In the genomic region with DNA sequence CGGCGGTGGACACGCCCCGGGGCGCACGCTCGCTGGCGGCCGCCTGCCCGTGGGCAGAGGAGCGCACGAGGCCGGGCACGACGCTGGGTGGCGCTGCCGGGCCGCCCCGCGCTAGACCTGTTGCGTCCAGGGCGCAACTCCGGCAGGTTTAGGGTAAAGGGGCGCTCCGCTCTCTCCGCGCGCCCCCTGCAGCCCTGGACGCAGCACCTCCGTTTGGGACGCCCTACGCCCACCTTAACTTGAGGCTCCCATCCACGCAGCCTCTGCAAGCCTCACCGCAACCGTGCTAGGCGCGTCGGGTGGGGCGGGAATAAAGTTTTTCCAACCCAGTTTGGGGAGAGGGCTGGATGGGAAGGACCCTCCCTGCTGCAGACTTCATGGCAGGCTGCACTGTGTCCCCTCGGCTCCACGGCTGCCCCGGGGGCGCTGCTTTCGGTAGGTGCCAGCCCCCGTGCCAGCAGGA, we compare ENCODE assay signal across 9 cellular contexts. TPM values are rescaled to one million over a fixed set of nuclear protein-coding genes. Genes with fewer than 3 reads are reported as not detected.
DNase-seq lines count a peak whose midpoint lies in the region; ATAC-seq and TF ChIP-seq lines count a peak whose summit lies in the region.
"Had no signal": no experiment of that assay in that cellular context is flagged by ENCODE, and none has a peak within 500 bp of the region (broad histone marks: within the 10 kb centered on the region; RNA-seq: fewer than 3 reads in every experiment).

No MANE protein-coding gene starts in this region.

- WGBS in heart right ventricle, 2 donors, result 0 to 1% methylated on average over 45 of the region's 45 CpGs

- H3K4me3 ChIP-seq in heart right ventricle, result peak overlapping the region; percentile 45 to 64 (median 58)

- H3K27me3 Mint-ChIP-seq in HFFc6 (ENCODE audit: insufficient read depth), result peaks cover 25% of the 10 kb centered on the region
- H3K27me3 Mint-ChIP-seq in activated naive CD8-positive, alpha-beta T cell treated with anti-CD3 and anti-CD28 coated beads, Interleukin-2, amount 10 ng/mL, durations not matched to agents 7 days and 5 days, result peaks cover 21% of the 10 kb centered on the region

- intact Hi-C loops in heart right ventricle (cut with DNase I) (loop anchor here in 7 of 10 donors (2.0 to 10.0 kb wide), 9 partner anchors 53 to 335 kb away; partner anchors contain the start of gene ITPRIPL2 (in 2 of the 7)), posterior vena cava (cut with DNase I) (loop anchor here (10.0 kb wide), 2 partner anchors 73 to 207 kb away; no protein-coding TSS in a partner anchor)

- H3K9me3 Mint-ChIP-seq in HFFc6, result peaks cover 5% of the 10 kb centered on the region; the same call in 1 of the 2 replicates
- no peaks in the 10 kb centered on the region for H3K9me3 Mint-ChIP-seq in activated naive CD8-positive, alpha-beta T cell treated with anti-CD3 and anti-CD28 coated beads, Interleukin-2, amount 10 ng/mL, durations not matched to agents 7 days and 5 days

- H3K27ac ChIP-seq in heart right ventricle, result peak overlapping the region in 5 of 10 donors; percentile 54 to 71 (median 66)

- no peaks in the 10 kb centered on the region for H3K36me3 Mint-ChIP-seq in HFFc6 (ENCODE audit: low read depth)
- no peaks in the 10 kb centered on the region for H3K36me3 Mint-ChIP-seq in activated naive CD8-positive, alpha-beta T cell treated with anti-CD3 and anti-CD28 coated beads, Interleukin-2, amount 10 ng/mL, durations not matched to agents 7 days and 5 days
- H3K36me3 Mint-ChIP-seq: activated naive CD8-positive, alpha-beta T cell had no signal

- H3K36me3 ChIP-seq in heart right ventricle, result no peaks in the 10 kb centered on the region

- DNase-seq in Daoy (ENCODE audit: low read depth), result peak; percentile 86
- DNase-seq in HFFc6, result peak; percentile 28
- DNase-seq in NCI-H345 treated with DMSO at 0.1 percent for 48 hours (lab: John Stamatoyannopoulos, UW; ENCODE audit: unreplicated experiment), result peak; percentile 79
- peak; percentile 58 for DNase-seq in activated naive CD8-positive, alpha-beta T cell treated with anti-CD3 and anti-CD28 coated beads, Interleukin-2, amount 10 ng/mL, durations not matched to agents 7 days and 5 days
- DNase-seq in heart right ventricle, result peak; percentile 50 to 77
- peak; percentile 88 for DNase-seq in posterior vena cava (ENCODE audit: low spot score)

- no peak overlapping the region; the same call in 1 of the 2 replicates for H3K4me3 Mint-ChIP-seq in HFFc6
- H3K4me3 Mint-ChIP-seq in activated naive CD8-positive, alpha-beta T cell treated with anti-CD3 and anti-CD28 coated beads, Interleukin-2, amount 10 ng/mL, durations not matched to agents 7 days and 5 days, result no peak overlapping the region
- H3K4me3 Mint-ChIP-seq: activated naive CD8-positive, alpha-beta T cell had no signal

- no peak for ATAC-seq in activated naive CD8-positive, alpha-beta T cell treated with anti-CD3 and anti-CD28 coated beads, Interleukin-2, amount 10 ng/mL, durations not matched to agents 7 days and 5 days (ENCODE audit: low read depth)
- peak; percentile 88 to 93 (median 91) for ATAC-seq in heart right ventricle
- no peak for ATAC-seq in HG03095 (IDR thresholded peaks at IDR 0.05; ENCODE audit: unreplicated experiment)
- no peak for ATAC-seq in GM18873 (IDR thresholded peaks at IDR 0.05; ENCODE audit: low FRiP score, unreplicated experiment)

- no peaks in the 10 kb centered on the region for H3K4me1 Mint-ChIP-seq in HFFc6 (ENCODE audit: low read depth)
- peaks cover 2% of the 10 kb centered on the region for H3K4me1 Mint-ChIP-seq in activated naive CD8-positive, alpha-beta T cell treated with anti-CD3 and anti-CD28 coated beads, Interleukin-2, amount 10 ng/mL, durations not matched to agents 7 days and 5 days

- no peak overlapping the region for H3K27ac Mint-ChIP-seq in HFFc6
- H3K27ac Mint-ChIP-seq in activated naive CD8-positive, alpha-beta T cell treated with anti-CD3 and anti-CD28 coated beads, Interleukin-2, amount 10 ng/mL, durations not matched to agents 7 days and 5 days, result no peak overlapping the region
- H3K27ac Mint-ChIP-seq: activated naive CD8-positive, alpha-beta T cell had no signal

- H3K27me3 ChIP-seq in heart right ventricle, result peaks cover 0 to 61% (median 27%) of the 10 kb centered on the region in 7 donors

- TF ChIP-seq CTCF in HFFc6 (IDR thresholded peaks at IDR 0.05) (peak; percentile 82), heart right ventricle (IDR thresholded peaks at IDR 0.05) (peak; percentile 48 to 84 (median 68))

- no peaks in the 10 kb centered on the region for H3K9me3 ChIP-seq in heart right ventricle

- POLR2A ChIA-PET in activated naive CD8-positive, alpha-beta T cell treated with anti-CD3 and anti-CD28 coated beads, Interleukin-2, amount 10 ng/mL, durations not matched to agents 7 days and 5 days (lab: Charles Lee), result no interaction called here

- H3K4me1 ChIP-seq in heart right ventricle, result peaks cover 0 to 24% (median 15%) of the 10 kb centered on the region in 9 donors

RNA-seq across cellular contexts. Expression of gene SYT17, which starts 0.3 kb away (rescaled TPM):
- total RNA-seq in Daoy (2014; rRNA removed; shearing (Covaris generic)), result 0.83 and 3.8 TPM in 2 replicates
- not detected for total RNA-seq in HFFc6 (2021; fragmentation: NEBNext Ultra II Directional; extraction: Animal tissue kit (Norgen Biotek cat#: 25700))
- not detected for total RNA-seq in activated naive CD8-positive, alpha-beta T cell treated with anti-CD3 and anti-CD28 coated beads, Interleukin-2, amount 10 ng/mL, durations not matched to agents 7 days and 5 days
- total RNA-seq in heart right ventricle (1 to 10 TPM in 3 of 10 donors, under 1 TPM in 7; 0.20 to 1.3 (median 0.69) TPM), posterior vena cava (1 to 10 TPM; 1.2 to 2.8 TPM)
- polyA plus RNA-seq in heart right ventricle, result under 1 TPM; 0.41 to 0.51 TPM

RNA-seq across cellular contexts. Expression of gene ITPRIPL2, which starts 54.0 kb away (rescaled TPM):
- total RNA-seq in Daoy (2014; rRNA removed; shearing (Covaris generic)), result 17.8 and 19.5 TPM in 2 replicates
- 10 to 100 TPM; 36.3 to 56.9 (median 43.1) TPM for total RNA-seq in HFFc6 (2021; fragmentation: NEBNext Ultra II Directional; extraction: Animal tissue kit (Norgen Biotek cat#: 25700))
- total RNA-seq in activated naive CD8-positive, alpha-beta T cell treated with anti-CD3 and anti-CD28 coated beads, Interleukin-2, amount 10 ng/mL, durations not matched to agents 7 days and 5 days, result 1 to 10 TPM; 1.0 to 1.4 TPM
- 10 to 100 TPM; 11.5 to 30.6 (median 13.8) TPM for total RNA-seq in heart right ventricle
- polyA plus RNA-seq in heart right ventricle, result 1 to 10 TPM; 5.0 to 5.2 TPM
- total RNA-seq in posterior vena cava, result 100 to 1,000 TPM in 1 of 2 donors, 10 to 100 TPM in 1; 68.1 to 106 TPM

Comparison
In these comparisons a context has a peak if more than half of its experiments do, and no peak if none do; other contexts are left out.
1. DNase-seq: peak in every context shown above with its lines; median percentile 88 in posterior vena cava; 86 in Daoy; 79 in NCI-H345 treated with DMSO at 0.1 percent for 48 hours; 64 in heart right ventricle; 58 in activated naive CD8-positive, alpha-beta T cell treated with anti-CD3 and anti-CD28 coated beads, Interleukin-2, amount 10 ng/mL, durations not matched to agents 7 days and 5 days; 28 in HFFc6.
2. ATAC-seq: peak in heart right ventricle (8 of 8); none in activated naive CD8-positive, alpha-beta T cell treated with anti-CD3 and anti-CD28 coated beads, Interleukin-2, amount 10 ng/mL, durations not matched to agents 7 days and 5 days (single experiment), HG03095 (single experiment) and GM18873 (single experiment).